In genomic region chr18:23437357-23438045, GRCh38 we compare ENCODE assay signal across 8 cellular contexts. TPM values are rescaled to one million over a fixed set of nuclear protein-coding genes. Genes with fewer than 3 reads are reported as not detected.
DNase-seq lines count a peak whose midpoint lies in the region; ATAC-seq and TF ChIP-seq lines count a peak whose summit lies in the region.

No MANE protein-coding gene starts in this region.

- ATAC-seq in GM18511 (IDR thresholded peaks at IDR 0.05; ENCODE audit: unreplicated experiment) (peak; percentile 98), HG02981 (IDR thresholded peaks at IDR 0.05; ENCODE audit: unreplicated experiment) (peak; percentile 98)

- H3K4me3 ChIP-seq in A673 (ENCODE audit: low read depth, low read length, poor library complexity, severe bottlenecking) (peak overlapping the region; percentile 82), spleen (peak overlapping the region; percentile 72 to 99 (median 94))

- H3K27ac ChIP-seq in A673 (ENCODE audit: low read depth, low read length, poor library complexity, severe bottlenecking) (peak overlapping the region; percentile 67), caudate nucleus (ENCODE audit: low read depth, low read length) (peak overlapping the region; percentile 91), spleen (peak overlapping the region; percentile 17 to 80 (median 66))

- DNase-seq in A673 (ENCODE audit: low spot score): peak; percentile 83
- peak; percentile 72 for DNase-seq in NCI-H2171 (lab: John Stamatoyannopoulos, UW)
- DNase-seq in activated CD4-positive, CD25-positive, alpha-beta regulatory T cell (lab: John Stamatoyannopoulos, UW): peak; percentile 48 to 64 (median 53)
- DNase-seq in caudate nucleus (lab: John Stamatoyannopoulos, UW): peak in 60 of 61 donors; percentile 19 to 94 (median 79)
- peak; percentile 85 for DNase-seq in inferior parietal cortex (ENCODE audit: extremely low spot score)
- peak; percentile 98 for DNase-seq in spleen

- no peaks in the 10 kb centered on the region for H3K9me3 ChIP-seq in A673 (ENCODE audit: low read depth, low read length, poor library complexity, severe bottlenecking)
- no peaks in the 10 kb centered on the region for H3K9me3 ChIP-seq in spleen

- TF ChIP-seq POLR2A in spleen (IDR thresholded peaks at IDR 0.05): no peak

- H3K27me3 ChIP-seq in A673 (replicated peaks; ENCODE audit: insufficient read depth, low read depth, low read length, poor library complexity) (no peaks in the 10 kb centered on the region), spleen (replicated peaks in 1 of 7) (no peaks in the 10 kb centered on the region)

- TF ChIP-seq CTCF in A673 (conservative IDR thresholded peaks at IDR 0.05; ENCODE audit: low read depth, low read length) (no peak), spleen (IDR thresholded peaks at IDR 0.05 in 8 of 11, conservative IDR thresholded peaks at IDR 0.05 in 3 of 11) (peak in 1 of 11 experiments; percentile 11)

- WGBS in spleen, 5 donors: 0% methylated on average over 39 to 42 of the region's 42 CpGs

- H3K36me3 ChIP-seq in A673 (ENCODE audit: insufficient read depth, low read length, poor library complexity, severe bottlenecking): no peaks in the 10 kb centered on the region
- H3K36me3 ChIP-seq in spleen: no peaks in the 10 kb centered on the region

- BruUV-seq in A673 (replicated peaks; lab: Mats Ljungman, UMichigan): TSS peak; percentile 82

- H3K4me1 ChIP-seq in A673 (ENCODE audit: insufficient read depth, low read length, poor library complexity, severe bottlenecking) (peaks cover 6% of the 10 kb centered on the region), spleen (peaks cover 4 to 36% (median 23%) of the 10 kb centered on the region in 6 donors)

- POLR2A ChIA-PET in A673 (lab: Charles Lee; ENCODE audit: low non-redundant PET): no interaction called here

- CTCF ChIA-PET in A673 (lab: Charles Lee): no interaction called here

- intact Hi-C loops in A673 (cut with micrococcal nuclease; ENCODE audit: unreplicated experiment) (no loop called here), spleen (cut with DNase I; ENCODE audit: low total_unique reads) (no loop called here)

RNA-seq across cellular contexts. Expression of gene RIOK3, which starts 15.6 kb away (rescaled TPM):
- total RNA-seq in A673 (2021): 34.7 and 35.8 TPM in 2 replicates
- total RNA-seq in spleen: 10 to 100 TPM; 57.6 to 96.1 (median 71.3) TPM
- 10 to 100 TPM; 33.0 to 41.4 (median 39.3) TPM for polyA plus RNA-seq in spleen

Comparison
In these comparisons a context has a peak if more than half of its experiments do, and no peak if none do; other contexts are left out.
1. Peak in every context shown above with its lines: DNase-seq, ATAC-seq, H3K4me3 ChIP-seq and H3K27ac ChIP-seq.